7 cellular contexts compared by ENCODE assay signal in genomic region chr15:78718257-78718656, GRCh38.
"Had no signal": no experiment of that assay in that cellular context is flagged by ENCODE, and none has a peak within 500 bp of the region (broad histone marks: within the 10 kb centered on the region; RNA-seq: fewer than 3 reads in every experiment).

No MANE protein-coding gene starts in this region.

- H3K27ac ChIP-seq: HL-60 had no signal

- H3K4me3 ChIP-seq: GM23338 had no signal

- H2AFZ ChIP-seq: GM23338 had no signal

- ATAC-seq: GM23338, HepG2 had no signal

- DNase-seq: H9, HCEC 1CT, HFFc6, KBM-7 had no signal

- H3K4me2 ChIP-seq: GM23338 had no signal
